9 cellular contexts compared by ENCODE assay signal in genomic region chr17:81142301-81143199, GRCh38. TPM values are rescaled to one million over a fixed set of nuclear protein-coding genes. Genes with fewer than 3 reads are reported as not detected.
A peak's percentile ranks its signal among the peaks of the same experiment; 100 is the strongest.
DNase-seq lines count a peak whose midpoint lies in the region; ATAC-seq and TF ChIP-seq lines count a peak whose summit lies in the region.
"Had no signal": no experiment of that assay in that cellular context is flagged by ENCODE, and none has a peak within 500 bp of the region (broad histone marks: within the 10 kb centered on the region; RNA-seq: fewer than 3 reads in every experiment).

No MANE protein-coding gene starts in this region.

- no peaks in the 10 kb centered on the region for H3K36me3 Mint-ChIP-seq in CD8-positive, alpha-beta memory T cell
- H3K36me3 Mint-ChIP-seq in activated T-cell treated with anti-CD3 and anti-CD28 coated beads, Interleukin-2, amount 50 U/mL, for 72 hours (ENCODE audit: insufficient read depth in 2 of 2) = no peaks in the 10 kb centered on the region
- H3K36me3 Mint-ChIP-seq in neural crest cell (ENCODE audit: low read depth) = no peaks in the 10 kb centered on the region

- no peaks in the 10 kb centered on the region for H3K4me1 Mint-ChIP-seq in CD8-positive, alpha-beta memory T cell
- H3K4me1 Mint-ChIP-seq in activated T-cell treated with anti-CD3 and anti-CD28 coated beads, Interleukin-2, amount 50 U/mL, for 72 hours (ENCODE audit: low read depth) = no peaks in the 10 kb centered on the region
- no peaks in the 10 kb centered on the region for H3K4me1 Mint-ChIP-seq in neural crest cell
- H3K4me1 Mint-ChIP-seq: IgD-negative memory B cell had no signal

- peak overlapping the region; percentile 75 for H2AFZ ChIP-seq in PC-3 (ENCODE audit: low read length)

- no peak overlapping the region for H3K4me2 ChIP-seq in PC-3 (ENCODE audit: low read length)

- H3K9ac ChIP-seq in PC-3 (ENCODE audit: low read length) = no peak overlapping the region

- no peak overlapping the region for H3K27ac Mint-ChIP-seq in CD8-positive, alpha-beta memory T cell
- H3K27ac Mint-ChIP-seq in activated T-cell treated with anti-CD3 and anti-CD28 coated beads, Interleukin-2, amount 50 U/mL, for 72 hours = no peak overlapping the region
- H3K27ac Mint-ChIP-seq in neural crest cell (ENCODE audit: unreplicated experiment) = no peak overlapping the region
- H3K27ac Mint-ChIP-seq: IgD-negative memory B cell had no signal

- POLR2A ChIA-PET in CD8-positive, alpha-beta memory T cell (lab: Charles Lee) = no interaction called here
- POLR2A ChIA-PET in PC-3 (lab: Charles Lee; ENCODE audit: unreplicated experiment) = no interaction called here

- H3K36me3 ChIP-seq in CD8-positive, alpha-beta memory T cell (ENCODE audit: insufficient read depth, low read length) = no peaks in the 10 kb centered on the region
- H3K36me3 ChIP-seq in PC-3 (ENCODE audit: low read depth, low read length) (no peaks in the 10 kb centered on the region), suprapubic skin (no peaks in the 10 kb centered on the region)

- no peaks in the 10 kb centered on the region for H3K79me2 ChIP-seq in PC-3 (ENCODE audit: low read length)

- no TSS peak for BruUV-seq in PC-3 (replicated peaks; lab: Mats Ljungman, UMichigan)

- TF ChIP-seq POLR2A in suprapubic skin (IDR thresholded peaks at IDR 0.05) = no peak

- H3K9me2 ChIP-seq in PC-3 (replicated peaks; ENCODE audit: low read length) = no peaks in the 10 kb centered on the region

- no peaks in the 10 kb centered on the region for H3K27me3 ChIP-seq in CD8-positive, alpha-beta memory T cell (ENCODE audit: insufficient read depth, low read length, poor library complexity, severe bottlenecking)
- H3K27me3 ChIP-seq in PC-3 (ENCODE audit: low read length) = no peaks in the 10 kb centered on the region
- no peaks in the 10 kb centered on the region for H3K27me3 ChIP-seq in suprapubic skin

- TF ChIP-seq CTCF in PC-3 (conservative IDR thresholded peaks at IDR 0.05; ENCODE audit: low read depth, low read length) (peak; percentile 79), neural crest cell (conservative IDR thresholded peaks at IDR 0.05) (peak; percentile 76), suprapubic skin (IDR thresholded peaks at IDR 0.05) (peak; percentile 17 to 63)

- peak; percentile 65 for TF ChIP-seq RAD21 in Ishikawa (IDR thresholded peaks at IDR 0.05; ENCODE audit: low read depth)

- H3K27ac ChIP-seq in CD8-positive, alpha-beta memory T cell (ENCODE audit: low read depth, low read length) = no peak overlapping the region
- H3K27ac ChIP-seq in PC-3 (ENCODE audit: low read length) (no peak overlapping the region), suprapubic skin (no peak overlapping the region)

- H3K4me3 ChIP-seq in CD8-positive, alpha-beta memory T cell (ENCODE audit: low read length) = no peak overlapping the region
- no peak overlapping the region for H3K4me3 ChIP-seq in PC-3 (ENCODE audit: low read length)
- H3K4me3 ChIP-seq in suprapubic skin = no peak overlapping the region

- H3K9me3 Mint-ChIP-seq in CD8-positive, alpha-beta memory T cell = no peaks in the 10 kb centered on the region
- H3K9me3 Mint-ChIP-seq in activated T-cell treated with anti-CD3 and anti-CD28 coated beads, Interleukin-2, amount 50 U/mL, for 72 hours = peaks cover 6 to 12% of the 10 kb centered on the region in 2 donors
- peaks cover 8% of the 10 kb centered on the region for H3K9me3 Mint-ChIP-seq in neural crest cell
- H3K9me3 Mint-ChIP-seq: IgD-negative memory B cell had no signal

- DNase-seq in CD8-positive, alpha-beta memory T cell = peak; percentile 28 to 64 (median 43)
- DNase-seq in PC-3 (peak; percentile 83), fibroblast of peridontal ligament (ENCODE audit: extremely low read depth) (peak; percentile 73), neural crest cell (ENCODE audit: low read depth, low spot score) (peak; percentile 75), suprapubic skin (ENCODE audit: low spot score in 2 of 2) (no peak)
- peak; percentile 68 to 70 for DNase-seq in activated T-cell treated with anti-CD3 and anti-CD28 coated beads, Interleukin-2, amount 50 U/mL, for 72 hours

- H3K4me3 Mint-ChIP-seq in CD8-positive, alpha-beta memory T cell = no peak overlapping the region
- no peak overlapping the region for H3K4me3 Mint-ChIP-seq in activated T-cell treated with anti-CD3 and anti-CD28 coated beads, Interleukin-2, amount 50 U/mL, for 72 hours
- H3K4me3 Mint-ChIP-seq in neural crest cell = no peak overlapping the region
- H3K4me3 Mint-ChIP-seq: IgD-negative memory B cell had no signal

- intact Hi-C loops in PC-3 (cut with micrococcal nuclease) = loop anchor here (1.0 to 2.0 kb wide), 2 partner anchors 58 to 99 kb away; no protein-coding TSS in a partner anchor

- H3F3A ChIP-seq in PC-3 (ENCODE audit: low read length, unreplicated experiment) = no peaks in the 10 kb centered on the region

- H4K20me1 ChIP-seq in PC-3 (ENCODE audit: low read length) = no peaks in the 10 kb centered on the region

- WGBS in suprapubic skin = 53% methylated on average over 12 of the region's 25 CpGs

- no peaks in the 10 kb centered on the region for H3K4me1 ChIP-seq in CD8-positive, alpha-beta memory T cell (ENCODE audit: insufficient read depth, low read length)
- H3K4me1 ChIP-seq in PC-3 (ENCODE audit: insufficient read depth, low read length) (no peaks in the 10 kb centered on the region), suprapubic skin (peaks cover 11% of the 10 kb centered on the region)

- peaks cover 0 to 7% of the 10 kb centered on the region in 2 donors for H3K27me3 Mint-ChIP-seq in CD8-positive, alpha-beta memory T cell
- peaks cover 6% of the 10 kb centered on the region for H3K27me3 Mint-ChIP-seq in activated T-cell treated with anti-CD3 and anti-CD28 coated beads, Interleukin-2, amount 50 U/mL, for 72 hours (ENCODE audit: low read depth)
- no peaks in the 10 kb centered on the region for H3K27me3 Mint-ChIP-seq in neural crest cell (ENCODE audit: low read depth)

- no peaks in the 10 kb centered on the region for H3K9me3 ChIP-seq in CD8-positive, alpha-beta memory T cell (ENCODE audit: low read length)
- no peaks in the 10 kb centered on the region for H3K9me3 ChIP-seq in PC-3 (ENCODE audit: low read length)
- H3K9me3 ChIP-seq in suprapubic skin = no peaks in the 10 kb centered on the region

- TF ChIP-seq EP300 in Ishikawa (IDR thresholded peaks at IDR 0.05; ENCODE audit: borderline replicate concordance) (no peak), suprapubic skin (IDR thresholded peaks at IDR 0.05) (no peak)

- ATAC-seq in PC-3 (peak; percentile 100), GM21515 (IDR thresholded peaks at IDR 0.05; ENCODE audit: unreplicated experiment) (no peak)
- ATAC-seq in activated T-cell treated with anti-CD3 and anti-CD28 coated beads, Interleukin-2, amount 50 U/mL, for 72 hours (replicated peaks in 1 of 2) = peak; percentile 84 to 92

- CTCF ChIA-PET in CD8-positive, alpha-beta memory T cell (lab: Charles Lee) = interaction anchor here (0.9 to 1.2 kb wide), 4 partner anchors 10 to 458 kb away, joined by 3 to 5 read pairs (median 3); no protein-coding TSS in a partner anchor
- CTCF ChIA-PET in PC-3 (lab: Charles Lee) = interaction anchor here (0.5 to 0.6 kb wide), 3 partner anchors 58 to 287 kb away, joined by 3 to 11 read pairs (median 7); no protein-coding TSS in a partner anchor

TF ChIP-seq in Ishikawa, 13 proteins besides CTCF, POLR2A, EP300 and RAD21:
- TF ChIP-seq ZBTB7A (IDR thresholded peaks at IDR 0.05; ENCODE audit: low read depth) (0 out of 2 replicates have a peak, but pooled peaks have one; percentile 15), NFIC (IDR thresholded peaks at IDR 0.05) (peak; percentile 90), MAX (IDR thresholded peaks at IDR 0.05) (peak; percentile 14; the same call in 1 of the 2 replicates), EGR1 (IDR thresholded peaks at IDR 0.05) (no peak)
- TF ChIP-seq, protein P1, sequence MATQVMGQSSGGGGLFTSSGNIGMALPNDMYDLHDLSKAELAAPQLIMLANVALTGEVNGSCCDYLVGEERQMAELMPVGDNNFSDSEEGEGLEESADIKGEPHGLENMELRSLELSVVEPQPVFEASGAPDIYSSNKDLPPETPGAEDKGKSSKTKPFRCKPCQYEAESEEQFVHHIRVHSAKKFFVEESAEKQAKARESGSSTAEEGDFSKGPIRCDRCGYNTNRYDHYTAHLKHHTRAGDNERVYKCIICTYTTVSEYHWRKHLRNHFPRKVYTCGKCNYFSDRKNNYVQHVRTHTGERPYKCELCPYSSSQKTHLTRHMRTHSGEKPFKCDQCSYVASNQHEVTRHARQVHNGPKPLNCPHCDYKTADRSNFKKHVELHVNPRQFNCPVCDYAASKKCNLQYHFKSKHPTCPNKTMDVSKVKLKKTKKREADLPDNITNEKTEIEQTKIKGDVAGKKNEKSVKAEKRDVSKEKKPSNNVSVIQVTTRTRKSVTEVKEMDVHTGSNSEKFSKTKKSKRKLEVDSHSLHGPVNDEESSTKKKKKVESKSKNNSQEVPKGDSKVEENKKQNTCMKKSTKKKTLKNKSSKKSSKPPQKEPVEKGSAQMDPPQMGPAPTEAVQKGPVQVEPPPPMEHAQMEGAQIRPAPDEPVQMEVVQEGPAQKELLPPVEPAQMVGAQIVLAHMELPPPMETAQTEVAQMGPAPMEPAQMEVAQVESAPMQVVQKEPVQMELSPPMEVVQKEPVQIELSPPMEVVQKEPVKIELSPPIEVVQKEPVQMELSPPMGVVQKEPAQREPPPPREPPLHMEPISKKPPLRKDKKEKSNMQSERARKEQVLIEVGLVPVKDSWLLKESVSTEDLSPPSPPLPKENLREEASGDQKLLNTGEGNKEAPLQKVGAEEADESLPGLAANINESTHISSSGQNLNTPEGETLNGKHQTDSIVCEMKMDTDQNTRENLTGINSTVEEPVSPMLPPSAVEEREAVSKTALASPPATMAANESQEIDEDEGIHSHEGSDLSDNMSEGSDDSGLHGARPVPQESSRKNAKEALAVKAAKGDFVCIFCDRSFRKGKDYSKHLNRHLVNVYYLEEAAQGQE (IDR thresholded peaks at IDR 0.05; ENCODE audit: low read depth) = no peak

RNA-seq across cellular contexts. Expression of gene PVALEF, which starts 22.8 kb away (rescaled TPM):
- total RNA-seq in CD8-positive, alpha-beta memory T cell = not detected
- polyA plus RNA-seq in CD8-positive, alpha-beta memory T cell = not detected
- total RNA-seq in PC-3 (2014; rRNA removed) (not detected in 2 replicates), neural crest cell (not detected in 2 replicates), suprapubic skin (not detected)
- total RNA-seq in activated T-cell treated with anti-CD3 and anti-CD28 coated beads, Interleukin-2, amount 50 U/mL, for 72 hours = not detected
- polyA plus RNA-seq: IgD-negative memory B cell had no signal

RNA-seq across cellular contexts. Expression of gene AATK, which starts 23.5 kb away (rescaled TPM):
- total RNA-seq in CD8-positive, alpha-beta memory T cell = under 1 TPM; 0.29 to 0.55 TPM
- not detected for polyA plus RNA-seq in CD8-positive, alpha-beta memory T cell
- total RNA-seq in PC-3 (2014; rRNA removed) (1.1 and 1.7 TPM in 2 replicates), neural crest cell (6.0 and 6.7 TPM in 2 replicates), suprapubic skin (1 to 10 TPM in 2 of 4 donors, under 1 TPM in 2; 0.64 to 2.8 (median 1.1) TPM)
- total RNA-seq in activated T-cell treated with anti-CD3 and anti-CD28 coated beads, Interleukin-2, amount 50 U/mL, for 72 hours = under 1 TPM; 0.48 to 0.81 TPM

Comparison
In these comparisons a context has a peak if more than half of its experiments do, and no peak if none do; other contexts are left out.
1. DNase-seq: peak in CD8-positive, alpha-beta memory T cell (5 of 5), PC-3 (single experiment), activated T-cell treated with anti-CD3 and anti-CD28 coated beads, Interleukin-2, amount 50 U/mL, for 72 hours (2 of 2), fibroblast of peridontal ligament (single experiment) and neural crest cell (single experiment); none in suprapubic skin (0 of 2).
2. Peak in every context shown above with its lines, with median percentiles within 50 percentile points of each other: CTCF ChIP-seq.